In genomic region chr11:45322891-45323597, GRCh38 we compare ENCODE assay signal across 23 cellular contexts. TPM values are rescaled to one million over a fixed set of nuclear protein-coding genes. Genes with fewer than 3 reads are reported as not detected.
DNase-seq lines count a peak whose midpoint lies in the region; ATAC-seq and TF ChIP-seq lines count a peak whose summit lies in the region.
"Had no signal": no experiment of that assay in that cellular context is flagged by ENCODE, and none has a peak within 500 bp of the region (broad histone marks: within the 10 kb centered on the region; RNA-seq: fewer than 3 reads in every experiment).

No MANE protein-coding gene starts in this region.

- H3K36me3 Mint-ChIP-seq in activated naive CD4-positive, alpha-beta T cell treated with anti-CD3 and anti-CD28 coated beads, Interleukin-2, amount 10 ng/mL, durations not matched to agents 7 days and 5 days, result no peaks in the 10 kb centered on the region

- no peak overlapping the region for H3K4me3 Mint-ChIP-seq in activated naive CD4-positive, alpha-beta T cell treated with anti-CD3 and anti-CD28 coated beads, Interleukin-2, amount 10 ng/mL, durations not matched to agents 7 days and 5 days

- intact Hi-C loops in testis (cut with DNase I; ENCODE audit: low total_unique reads), result no loop called here

- H3K27me3 Mint-ChIP-seq in activated naive CD4-positive, alpha-beta T cell treated with anti-CD3 and anti-CD28 coated beads, Interleukin-2, amount 10 ng/mL, durations not matched to agents 7 days and 5 days, result peaks cover 56% of the 10 kb centered on the region

- H3K4me3 ChIP-seq in testis, result no peak overlapping the region
- H3K4me3 ChIP-seq: MG63 had no signal

- ATAC-seq in GM21526 (IDR thresholded peaks at IDR 0.05; ENCODE audit: low FRiP score, unreplicated experiment), result no peak
- ATAC-seq in GM21619 (IDR thresholded peaks at IDR 0.05; ENCODE audit: unreplicated experiment), result no peak

- H3K36me3 ChIP-seq in testis (ENCODE audit: low read depth, missing control alignments), result no peaks in the 10 kb centered on the region
- H3K36me3 ChIP-seq: MG63 had no signal

- no peaks in the 10 kb centered on the region for H3K27me3 ChIP-seq in testis

- no peak for TF ChIP-seq CTCF in testis (IDR thresholded peaks at IDR 0.05)

- CTCF ChIA-PET in activated naive CD4-positive, alpha-beta T cell treated with anti-CD3 and anti-CD28 coated beads, Interleukin-2, amount 10 ng/mL, durations not matched to agents 7 days and 5 days (lab: Charles Lee), result interaction anchor here (0.7 kb wide), 1 partner anchor 212 kb away, joined by 3 read pairs; no protein-coding TSS in a partner anchor

- TF ChIP-seq POLR2A in testis (IDR thresholded peaks at IDR 0.05), result no peak

- no peak overlapping the region for H3K27ac ChIP-seq in testis

- H3K4me1 Mint-ChIP-seq in activated naive CD4-positive, alpha-beta T cell treated with anti-CD3 and anti-CD28 coated beads, Interleukin-2, amount 10 ng/mL, durations not matched to agents 7 days and 5 days, result no peaks in the 10 kb centered on the region

- DNase-seq in activated CD8-positive, alpha-beta memory T cell treated with anti-CD3 and anti-CD28 coated beads for 24 hours, result peak; percentile 26
- DNase-seq in activated CD8-positive, alpha-beta memory T cell treated with anti-CD3 and anti-CD28 coated beads, Interleukin-2, amount 50 U/mL, for 4 hours, result no peak
- DNase-seq in ecto neural progenitor cell (ENCODE audit: low spot score), result peak; percentile 21
- peak; percentile 33 for DNase-seq in medulla oblongata (ENCODE audit: extremely low spot score)
- peak; percentile 26 for DNase-seq in testis
- DNase-seq in activated naive CD4-positive, alpha-beta T cell treated with anti-CD3 and anti-CD28 coated beads, Interleukin-2, amount 10 ng/mL, durations not matched to agents 7 days and 5 days, result no peak
- DNase-seq: 8988T, ACHN, DMS153, DND-41, IMR-90, KG1, MG63, NCI-H1417, NCI-H1694, NCI-H2029 treated with DMSO at 0.1 percent for 48 hours, NCI-H446 treated with DMSO at 0.1 percent for 48 hours, NCI-H526 treated with DMSO at 0.1 percent for 48 hours, RPMI8226, SHP77 treated with DMSO at 0.1 percent for 48 hours had no signal

- 64 to 70% methylated on average over 5 to 7 of the region's 7 CpGs for WGBS in testis, 2 donors

- peaks cover 3% of the 10 kb centered on the region for H3K9me3 Mint-ChIP-seq in activated naive CD4-positive, alpha-beta T cell treated with anti-CD3 and anti-CD28 coated beads, Interleukin-2, amount 10 ng/mL, durations not matched to agents 7 days and 5 days

- no peaks in the 10 kb centered on the region for H3K9me3 ChIP-seq in testis

- no peak overlapping the region for H3K27ac Mint-ChIP-seq in activated naive CD4-positive, alpha-beta T cell treated with anti-CD3 and anti-CD28 coated beads, Interleukin-2, amount 10 ng/mL, durations not matched to agents 7 days and 5 days

- H3K4me1 ChIP-seq in testis, result no peaks in the 10 kb centered on the region

RNA-seq across cellular contexts. Expression of gene SYT13, which starts 36.9 kb away (rescaled TPM):
- 1 to 10 TPM in 1 of 2 donors, under 1 TPM in 1; 0.68 to 1.4 TPM for total RNA-seq in testis
- polyA plus RNA-seq in testis (ENCODE audit: insufficient read depth, low read depth, low replicate concordance), result 3.3 TPM
- total RNA-seq: IMR-90 had no signal
- polyA plus RNA-seq: BJ, IMR-90 had no signal

Comparison
In these comparisons a context has a peak if more than half of its experiments do, and no peak if none do; other contexts are left out.
1. DNase-seq: peak in activated CD8-positive, alpha-beta memory T cell treated with anti-CD3 and anti-CD28 coated beads for 24 hours (single experiment), ecto neural progenitor cell (single experiment), medulla oblongata (single experiment) and testis (single experiment); none in activated CD8-positive, alpha-beta memory T cell treated with anti-CD3 and anti-CD28 coated beads, Interleukin-2, amount 50 U/mL, for 4 hours (single experiment) and activated naive CD4-positive, alpha-beta T cell treated with anti-CD3 and anti-CD28 coated beads, Interleukin-2, amount 10 ng/mL, durations not matched to agents 7 days and 5 days (single experiment).